Comparison of ENCODE assay signal across 19 cellular contexts in genomic region chr16:23745263-23745662, GRCh38. TPM values are rescaled to one million over a fixed set of nuclear protein-coding genes. Genes with fewer than 3 reads are reported as not detected.
DNase-seq lines count a peak whose midpoint lies in the region; ATAC-seq and TF ChIP-seq lines count a peak whose summit lies in the region.
"Had no signal": no experiment of that assay in that cellular context is flagged by ENCODE, and none has a peak within 500 bp of the region (broad histone marks: within the 10 kb centered on the region; RNA-seq: fewer than 3 reads in every experiment).

No MANE protein-coding gene starts in this region.

- intact Hi-C loops in colonic mucosa (cut with DNase I) (no loop called here), left colon (cut with DNase I, micrococcal nuclease) (no loop called here), ascending aorta (cut with DNase I) (no loop called here)

- ATAC-seq in left colon (peak; percentile 87), HG03520 (IDR thresholded peaks at IDR 0.05; ENCODE audit: unreplicated experiment) (no peak)
- ATAC-seq: A549; CD8-positive, alpha-beta T cell had no signal

- H3K4me1 ChIP-seq in colonic mucosa (no peaks in the 10 kb centered on the region), mucosa of rectum (ENCODE audit: control insufficient read depth in 2 of 2, insufficient read depth in 2 of 2, low read length in 2 of 2) (peaks cover 6 to 25% of the 10 kb centered on the region in 2 donors), ascending aorta (no peaks in the 10 kb centered on the region), right atrium auricular region (no peaks in the 10 kb centered on the region)
- H3K4me1 ChIP-seq: A549; BLaER1 treated with 17β-estradiol and CSF1 and Interleukin-3, amounts not matched to agents 10 nM and 100 nM; Caco-2 had no signal

- H3K36me3 ChIP-seq in colonic mucosa (no peaks in the 10 kb centered on the region), mucosa of rectum (ENCODE audit: control insufficient read depth in 2 of 2, insufficient read depth in 2 of 2, low read length in 2 of 2) (no peaks in the 10 kb centered on the region), ascending aorta (no peaks in the 10 kb centered on the region), right atrium auricular region (no peaks in the 10 kb centered on the region)
- H3K36me3 ChIP-seq: BLaER1 treated with 17β-estradiol and CSF1 and Interleukin-3, amounts not matched to agents 10 nM and 100 nM had no signal

- DNase-seq in colonic mucosa (no peak), left colon (no peak), ascending aorta (ENCODE audit: low spot score in 2 of 2) (no peak), right atrium auricular region (ENCODE audit: low spot score) (no peak)
- DNase-seq: AML-193; Caco-2; Calu3; CD4-positive, alpha-beta T cell; CD8-positive, alpha-beta T cell; DMS79 treated with DMSO at 0.1 percent for 48 hours; GF-D8 had no signal

- H3K27me3 ChIP-seq in colonic mucosa (no peaks in the 10 kb centered on the region), mucosa of rectum (ENCODE audit: control insufficient read depth in 2 of 2, insufficient read depth in 2 of 2, low read length in 2 of 2) (no peaks in the 10 kb centered on the region), ascending aorta (no peaks in the 10 kb centered on the region), right atrium auricular region (no peaks in the 10 kb centered on the region)
- H3K27me3 ChIP-seq: BLaER1 treated with 17β-estradiol and CSF1 and Interleukin-3, amounts not matched to agents 10 nM and 100 nM had no signal

- TF ChIP-seq CTCF in colonic mucosa (IDR thresholded peaks at IDR 0.05) (no peak), ascending aorta (IDR thresholded peaks at IDR 0.05) (no peak), right atrium auricular region (IDR thresholded peaks at IDR 0.05) (no peak)

- H3K4me3 ChIP-seq in colonic mucosa: no peak overlapping the region
- no peak overlapping the region for H3K4me3 ChIP-seq in mucosa of rectum (ENCODE audit: low read length in 2 of 2)
- no peak overlapping the region for H3K4me3 ChIP-seq in ascending aorta
- no peak overlapping the region for H3K4me3 ChIP-seq in right atrium auricular region
- H3K4me3 ChIP-seq: A549; BLaER1 treated with 17β-estradiol and CSF1 and Interleukin-3, amounts not matched to agents 10 nM and 100 nM had no signal

- H3K9ac ChIP-seq in colonic mucosa (ENCODE audit: low read depth in 2 of 2, low read length in 2 of 2) (no peak overlapping the region), mucosa of rectum (ENCODE audit: low read depth in 1 of 2, low read length in 2 of 2) (no peak overlapping the region)
- H3K9ac ChIP-seq: BLaER1 treated with 17β-estradiol and CSF1 and Interleukin-3, amounts not matched to agents 10 nM and 100 nM had no signal

- no peaks in the 10 kb centered on the region for H3K9me3 ChIP-seq in colonic mucosa
- H3K9me3 ChIP-seq in mucosa of rectum (ENCODE audit: control insufficient read depth in 2 of 2, low read length in 2 of 2): no peaks in the 10 kb centered on the region
- H3K9me3 ChIP-seq in ascending aorta: no peaks in the 10 kb centered on the region
- H3K9me3 ChIP-seq in right atrium auricular region: no peaks in the 10 kb centered on the region
- H3K9me3 ChIP-seq: A549, Caco-2 had no signal

- H3K27ac ChIP-seq in colonic mucosa (peak overlapping the region; percentile 55), mucosa of rectum (ENCODE audit: low read depth in 2 of 2, low read length in 2 of 2) (peak overlapping the region; percentile 65 to 66), ascending aorta (no peak overlapping the region), right atrium auricular region (no peak overlapping the region)
- H3K27ac ChIP-seq: 22Rv1; A549; BLaER1 treated with 17β-estradiol and CSF1 and Interleukin-3, amounts not matched to agents 10 nM and 100 nM; C4-2B had no signal

RNA-seq across cellular contexts. Expression of gene CHP2, which starts 9.6 kb away (rescaled TPM):
- total RNA-seq in colonic mucosa (100 to 1,000 TPM in 1 of 2 donors, 10 to 100 TPM in 1; 36.0 to 261 TPM), left colon (100 to 1,000 TPM; 171 to 227 TPM), ascending aorta (not detected), right atrium auricular region (not detected)
- total RNA-seq: A172; B cell; Caco-2; Calu3; CD4-positive, alpha-beta T cell; CD8-positive, alpha-beta T cell had no signal

RNA-seq across cellular contexts. Expression of gene ERN2, which starts 32.2 kb away (rescaled TPM):
- total RNA-seq in colonic mucosa: 100 to 1,000 TPM; 121 to 191 TPM
- total RNA-seq in left colon: 100 to 1,000 TPM; 140 to 199 TPM
- not detected for total RNA-seq in ascending aorta
- total RNA-seq in right atrium auricular region: not detected
- total RNA-seq: A172; B cell; Caco-2; CD4-positive, alpha-beta T cell; CD8-positive, alpha-beta T cell had no signal

Comparison
In these comparisons a context has a peak if more than half of its experiments do, and no peak if none do; other contexts are left out.
1. H3K27ac ChIP-seq: peak in colonic mucosa (single experiment) and mucosa of rectum (2 of 2); none in ascending aorta (0 of 2) and right atrium auricular region (0 of 2).
2. RNA of gene CHP2, which starts 9.6 kb away (total RNA-seq): 36.0 to 261 TPM in colonic mucosa and 171 to 227 TPM in left colon; not detected in ascending aorta (single experiment) and not detected in right atrium auricular region; every median in the first group is over 10 times any median in the second.
3. RNA of gene ERN2, which starts 32.2 kb away (total RNA-seq): 140 to 199 TPM in left colon and 121 to 191 TPM in colonic mucosa; not detected in ascending aorta (single experiment) and not detected in right atrium auricular region; every median in the first group is over 100 times any median in the second.